Comparison of ENCODE assay signal across 8 cellular contexts in the genomic region with DNA sequence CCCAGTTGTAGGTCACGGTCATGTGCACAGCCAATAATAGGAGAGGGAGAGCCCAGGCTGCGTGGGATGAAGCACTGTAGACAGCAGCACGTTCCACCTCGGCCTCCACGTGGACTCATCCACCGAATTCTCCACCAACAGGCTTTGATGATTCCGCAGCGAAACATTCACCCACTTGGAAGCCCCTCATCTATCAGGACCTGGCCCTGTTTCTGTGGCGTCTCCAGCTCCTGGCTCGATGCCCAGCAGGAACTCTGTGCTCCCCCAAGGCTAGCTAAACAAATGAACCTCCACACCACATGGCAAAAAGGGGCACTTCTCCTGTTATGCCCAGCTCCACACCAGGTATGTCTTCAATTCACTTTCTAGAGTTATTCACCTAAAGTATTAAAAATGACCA.
"Had no signal": no experiment of that assay in that cellular context is flagged by ENCODE, and none has a peak within 500 bp of the region (broad histone marks: within the 10 kb centered on the region; RNA-seq: fewer than 3 reads in every experiment).

No MANE protein-coding gene starts in this region.

- H3K9ac ChIP-seq: GM23248 had no signal

- H3K9me3 ChIP-seq: HAP-1 had no signal

- H2AFZ ChIP-seq: GM23248 had no signal

- DNase-seq: GM23248, GOT3, H7, KBM-7 had no signal

- H3K36me3 ChIP-seq: HAP-1 had no signal

- H3K4me3 ChIP-seq: GM23248, HAP-1 had no signal

- H3K4me1 ChIP-seq: HAP-1 had no signal

- ATAC-seq: HCT116, HepG2 had no signal

- H3K27ac ChIP-seq: GM23248, HL-60 had no signal
